1 cellular context compared by ENCODE assay signal in genomic region chr11:117816846-117817212, GRCh38.
TF ChIP-seq lines count a peak whose summit lies in the region.

No MANE protein-coding gene starts in this region.

TF ChIP-seq in WTC11, 78 proteins besides CTCF, POLR2A, EP300 and RAD21 (continued from another document):
- TF ChIP-seq ZNF532 (CRISPR knock-in tag; IDR thresholded peaks at IDR 0.05; ENCODE audit: borderline replicate concordance): no peak
- TF ChIP-seq, protein P1, sequence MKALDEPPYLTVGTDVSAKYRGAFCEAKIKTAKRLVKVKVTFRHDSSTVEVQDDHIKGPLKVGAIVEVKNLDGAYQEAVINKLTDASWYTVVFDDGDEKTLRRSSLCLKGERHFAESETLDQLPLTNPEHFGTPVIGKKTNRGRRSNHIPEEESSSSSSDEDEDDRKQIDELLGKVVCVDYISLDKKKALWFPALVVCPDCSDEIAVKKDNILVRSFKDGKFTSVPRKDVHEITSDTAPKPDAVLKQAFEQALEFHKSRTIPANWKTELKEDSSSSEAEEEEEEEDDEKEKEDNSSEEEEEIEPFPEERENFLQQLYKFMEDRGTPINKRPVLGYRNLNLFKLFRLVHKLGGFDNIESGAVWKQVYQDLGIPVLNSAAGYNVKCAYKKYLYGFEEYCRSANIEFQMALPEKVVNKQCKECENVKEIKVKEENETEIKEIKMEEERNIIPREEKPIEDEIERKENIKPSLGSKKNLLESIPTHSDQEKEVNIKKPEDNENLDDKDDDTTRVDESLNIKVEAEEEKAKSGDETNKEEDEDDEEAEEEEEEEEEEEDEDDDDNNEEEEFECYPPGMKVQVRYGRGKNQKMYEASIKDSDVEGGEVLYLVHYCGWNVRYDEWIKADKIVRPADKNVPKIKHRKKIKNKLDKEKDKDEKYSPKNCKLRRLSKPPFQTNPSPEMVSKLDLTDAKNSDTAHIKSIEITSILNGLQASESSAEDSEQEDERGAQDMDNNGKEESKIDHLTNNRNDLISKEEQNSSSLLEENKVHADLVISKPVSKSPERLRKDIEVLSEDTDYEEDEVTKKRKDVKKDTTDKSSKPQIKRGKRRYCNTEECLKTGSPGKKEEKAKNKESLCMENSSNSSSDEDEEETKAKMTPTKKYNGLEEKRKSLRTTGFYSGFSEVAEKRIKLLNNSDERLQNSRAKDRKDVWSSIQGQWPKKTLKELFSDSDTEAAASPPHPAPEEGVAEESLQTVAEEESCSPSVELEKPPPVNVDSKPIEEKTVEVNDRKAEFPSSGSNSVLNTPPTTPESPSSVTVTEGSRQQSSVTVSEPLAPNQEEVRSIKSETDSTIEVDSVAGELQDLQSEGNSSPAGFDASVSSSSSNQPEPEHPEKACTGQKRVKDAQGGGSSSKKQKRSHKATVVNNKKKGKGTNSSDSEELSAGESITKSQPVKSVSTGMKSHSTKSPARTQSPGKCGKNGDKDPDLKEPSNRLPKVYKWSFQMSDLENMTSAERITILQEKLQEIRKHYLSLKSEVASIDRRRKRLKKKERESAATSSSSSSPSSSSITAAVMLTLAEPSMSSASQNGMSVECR (CRISPR knock-in tag; IDR thresholded peaks at IDR 0.05; ENCODE audit: borderline replicate concordance): no peak
- TF ChIP-seq, protein P2, sequence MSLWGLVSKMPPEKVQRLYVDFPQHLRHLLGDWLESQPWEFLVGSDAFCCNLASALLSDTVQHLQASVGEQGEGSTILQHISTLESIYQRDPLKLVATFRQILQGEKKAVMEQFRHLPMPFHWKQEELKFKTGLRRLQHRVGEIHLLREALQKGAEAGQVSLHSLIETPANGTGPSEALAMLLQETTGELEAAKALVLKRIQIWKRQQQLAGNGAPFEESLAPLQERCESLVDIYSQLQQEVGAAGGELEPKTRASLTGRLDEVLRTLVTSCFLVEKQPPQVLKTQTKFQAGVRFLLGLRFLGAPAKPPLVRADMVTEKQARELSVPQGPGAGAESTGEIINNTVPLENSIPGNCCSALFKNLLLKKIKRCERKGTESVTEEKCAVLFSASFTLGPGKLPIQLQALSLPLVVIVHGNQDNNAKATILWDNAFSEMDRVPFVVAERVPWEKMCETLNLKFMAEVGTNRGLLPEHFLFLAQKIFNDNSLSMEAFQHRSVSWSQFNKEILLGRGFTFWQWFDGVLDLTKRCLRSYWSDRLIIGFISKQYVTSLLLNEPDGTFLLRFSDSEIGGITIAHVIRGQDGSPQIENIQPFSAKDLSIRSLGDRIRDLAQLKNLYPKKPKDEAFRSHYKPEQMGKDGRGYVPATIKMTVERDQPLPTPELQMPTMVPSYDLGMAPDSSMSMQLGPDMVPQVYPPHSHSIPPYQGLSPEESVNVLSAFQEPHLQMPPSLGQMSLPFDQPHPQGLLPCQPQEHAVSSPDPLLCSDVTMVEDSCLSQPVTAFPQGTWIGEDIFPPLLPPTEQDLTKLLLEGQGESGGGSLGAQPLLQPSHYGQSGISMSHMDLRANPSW (CRISPR knock-in tag; conservative IDR thresholded peaks at IDR 0.05; ENCODE audit: low read depth): no peak
